In the genomic region with DNA sequence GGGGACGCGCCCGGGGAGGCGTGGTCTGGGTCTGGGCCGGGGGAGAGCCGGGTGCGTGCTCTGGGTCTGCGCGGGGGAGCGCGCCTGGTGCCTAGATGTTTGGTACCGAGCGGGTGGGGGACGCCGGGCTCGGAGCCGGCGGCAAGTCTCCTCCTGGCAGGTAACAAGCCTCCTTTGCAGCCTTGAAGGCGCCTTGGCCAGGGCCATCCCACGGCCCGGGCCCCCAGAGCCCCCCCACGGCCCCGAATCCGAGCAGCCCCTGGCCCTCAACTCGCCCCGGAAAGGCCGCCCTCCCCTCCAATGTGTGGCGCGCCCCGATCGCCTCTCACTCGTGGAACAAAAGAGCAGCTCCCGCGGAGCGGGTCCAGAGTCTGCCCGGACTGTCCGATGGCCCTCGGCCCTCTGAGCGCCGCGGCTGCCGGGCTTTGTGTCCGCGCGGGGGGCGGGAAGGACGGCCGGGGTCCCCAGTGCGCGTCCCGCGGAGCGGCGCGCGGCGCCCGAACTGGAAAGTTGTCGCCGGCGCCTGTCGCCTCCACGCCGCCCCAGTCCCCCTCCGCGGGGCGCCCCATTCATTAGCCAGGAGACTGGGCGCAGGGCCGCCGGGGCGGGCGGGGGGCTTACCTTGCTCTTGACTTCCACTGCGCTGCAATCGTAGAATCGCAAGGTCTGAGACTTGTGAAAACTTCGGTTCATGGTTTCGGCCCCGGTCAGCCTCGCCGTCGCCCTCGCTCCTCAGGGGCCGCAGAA, we compare ENCODE assay signal across 7 cellular contexts. TPM values are rescaled to one million over a fixed set of nuclear protein-coding genes. Genes with fewer than 3 reads are reported as not detected.
DNase-seq lines count a peak whose midpoint lies in the region; ATAC-seq, FAIRE-seq and TF ChIP-seq lines count a peak whose summit lies in the region.

No MANE protein-coding gene starts in this region.

- no peaks in the 10 kb centered on the region for H3K36me3 Mint-ChIP-seq in memory B cell

- no peak for TF ChIP-seq CTCF in coronary artery (IDR thresholded peaks at IDR 0.05)
- TF ChIP-seq CTCF in upper lobe of left lung (IDR thresholded peaks at IDR 0.05), result no peak

- no peak for TF ChIP-seq POLR2A in GM12891 (IDR thresholded peaks at IDR 0.05; ENCODE audit: low read depth, low read length)
- TF ChIP-seq POLR2A in upper lobe of left lung (IDR thresholded peaks at IDR 0.05), result no peak

- peaks cover 14% of the 10 kb centered on the region for H3K27me3 Mint-ChIP-seq in memory B cell

- H3K27ac ChIP-seq in coronary artery (peak overlapping the region in 1 of 2 donors; percentile 37), upper lobe of left lung (peak overlapping the region; percentile 15 to 71 (median 35))

- no peaks in the 10 kb centered on the region for H3K9me3 ChIP-seq in upper lobe of left lung

- peaks cover 0 to 13% (median 4%) of the 10 kb centered on the region in 4 donors for H3K27me3 ChIP-seq in upper lobe of left lung

- peaks cover 2% of the 10 kb centered on the region for H3K4me1 Mint-ChIP-seq in memory B cell

- H3K9me3 Mint-ChIP-seq in memory B cell, result no peaks in the 10 kb centered on the region

- no peak overlapping the region for H3K4me3 Mint-ChIP-seq in memory B cell

- FAIRE-seq in GM12891 (lab: Jason Lieb, UNC), result no peak

- H3K4me1 ChIP-seq in upper lobe of left lung, result peaks cover 9 to 18% (median 15%) of the 10 kb centered on the region in 4 donors

- H3K36me3 ChIP-seq in upper lobe of left lung, result no peaks in the 10 kb centered on the region

- no peak overlapping the region for H3K27ac Mint-ChIP-seq in memory B cell

- H3K4me3 ChIP-seq in coronary artery (peak overlapping the region; percentile 87), upper lobe of left lung (peak overlapping the region; percentile 80 to 84 (median 82))

- 0% methylated on average over 54 of the region's 83 CpGs; no CpG with 5 or more reads in 1 of the 2 donors for WGBS in upper lobe of left lung, 2 donors

- DNase-seq in GM12891 (ENCODE audit: insufficient read length, low spot score), result peak; percentile 46
- DNase-seq in NCI-H146 (lab: John Stamatoyannopoulos, UW), result peak; percentile 80
- peak; percentile 70 for DNase-seq in coronary artery (ENCODE audit: low spot score)
- DNase-seq in memory B cell (ENCODE audit: low spot score in 2 of 2), result no peak
- DNase-seq in upper lobe of left lung, result peak in 1 of 2 donors; percentile 89

- TF ChIP-seq EP300 in upper lobe of left lung (IDR thresholded peaks at IDR 0.05), result no peak

- peak; percentile 27 for ATAC-seq in GM21786 (IDR thresholded peaks at IDR 0.05; ENCODE audit: unreplicated experiment)
- ATAC-seq in memory B cell (ENCODE audit: low read depth), result peak; percentile 24
- ATAC-seq in upper lobe of left lung (ENCODE audit: low FRiP score in 2 of 2), result peak in 1 of 2 donors; percentile 39
- no peak for ATAC-seq in GM19455 (IDR thresholded peaks at IDR 0.05; ENCODE audit: unreplicated experiment)

TF ChIP-seq in GM12891, 5 proteins besides CTCF, POLR2A, EP300 and RAD21:
- TF ChIP-seq SPI1 (IDR thresholded peaks at IDR 0.05; ENCODE audit: low read depth, low read length) (no peak), TAF1 (IDR thresholded peaks at IDR 0.05; ENCODE audit: low read depth, low read length) (no peak), POU2F2 (IDR thresholded peaks at IDR 0.05; ENCODE audit: low read depth, low read length) (no peak), PAX5 (IDR thresholded peaks at IDR 0.05; ENCODE audit: insufficient read depth, low read length, severe bottlenecking) (no peak), POLR2AphosphoS5 (IDR thresholded peaks at IDR 0.05; ENCODE audit: low read depth, low read length) (no peak)

RNA-seq across cellular contexts. Expression of a gene that starts 0.5 kb away (rescaled TPM):
- polyA plus RNA-seq in GM12891 (2012; ENCODE audit: low read depth, missing spikeins), result 2.9 TPM
- total RNA-seq in upper lobe of left lung, result 1 to 10 TPM; 1.4 to 6.1 (median 3.5) TPM

Comparison
In these comparisons a context has a peak if more than half of its experiments do, and no peak if none do; other contexts are left out.
1. DNase-seq: peak in GM12891 (single experiment), NCI-H146 (single experiment) and coronary artery (single experiment); none in memory B cell (0 of 2).